ENCODE assay signal across 14 cellular contexts in genomic region chrX:10159069-10159468, GRCh38. TPM values are rescaled to one million over a fixed set of nuclear protein-coding genes. Genes with fewer than 3 reads are reported as not detected.
DNase-seq lines count a peak whose midpoint lies in the region; ATAC-seq and TF ChIP-seq lines count a peak whose summit lies in the region.
"Had no signal": no experiment of that assay in that cellular context is flagged by ENCODE, and none has a peak within 500 bp of the region (broad histone marks: within the 10 kb centered on the region; RNA-seq: fewer than 3 reads in every experiment).

No MANE protein-coding gene starts in this region.

- H3K4me3 Mint-ChIP-seq in GM23338 (peak overlapping the region; percentile 54; the same call in 2 of the 3 replicates), neural progenitor cell (peak overlapping the region; percentile 72)
- H3K4me3 Mint-ChIP-seq: activated CD4-positive, alpha-beta T cell treated with anti-CD3 and anti-CD28 coated beads, Interleukin-2, amount 10 ng/mL, durations not matched to agents 7 days and 5 days; stimulated activated naive CD8-positive, alpha-beta T cell treated with anti-CD3 and anti-CD28 coated beads, Interleukin-15, amount 100 ng/mL, for 72 hours had no signal

- H3K27me3 ChIP-seq in GM23338 (ENCODE audit: insufficient read depth), result peaks cover 8% of the 10 kb centered on the region
- no peaks in the 10 kb centered on the region for H3K27me3 ChIP-seq in neural progenitor cell
- H3K27me3 ChIP-seq: body of pancreas, right atrium auricular region had no signal

- H3K4me2 ChIP-seq in GM23338 (peak overlapping the region; percentile 81), neural progenitor cell (peak overlapping the region; percentile 76)

- H3K4me3 ChIP-seq in GM23338, result peak overlapping the region; percentile 53
- peak overlapping the region; percentile 42 for H3K4me3 ChIP-seq in neural progenitor cell
- H3K4me3 ChIP-seq: body of pancreas had no signal

- intact Hi-C loops in sciatic nerve (cut with DNase I), result no loop called here

- peak; percentile 21 for DNase-seq in GM23338 (ENCODE audit: low spot score)
- DNase-seq in NCI-H748 treated with DMSO at 0.1 percent for 48 hours (lab: John Stamatoyannopoulos, UW), result peak; percentile 17
- no peak for DNase-seq in neural progenitor cell (ENCODE audit: low spot score)
- no peak for DNase-seq in SKM-1 (lab: John Stamatoyannopoulos, UW; ENCODE audit: unreplicated experiment)
- no peak for DNase-seq in Kasumi-1 (lab: John Stamatoyannopoulos, UW)
- DNase-seq in sciatic nerve (ENCODE audit: low spot score), result no peak
- DNase-seq: activated CD4-positive, alpha-beta T cell treated with anti-CD3 and anti-CD28 coated beads, Interleukin-2, amount 10 ng/mL, durations not matched to agents 7 days and 5 days; body of pancreas; MV-4-11; stimulated activated naive CD8-positive, alpha-beta T cell treated with anti-CD3 and anti-CD28 coated beads, Interleukin-15, amount 100 ng/mL, for 72 hours had no signal

- H3K4me1 Mint-ChIP-seq in GM23338, result peaks cover 25% of the 10 kb centered on the region
- H3K4me1 Mint-ChIP-seq in neural progenitor cell, result peaks cover 30% of the 10 kb centered on the region

- H2AFZ ChIP-seq in GM23338 (no peak overlapping the region), neural progenitor cell (replicated peaks) (no peak overlapping the region)

- H3K79me2 ChIP-seq in GM23338 (replicated peaks; ENCODE audit: insufficient read depth) (no peaks in the 10 kb centered on the region), neural progenitor cell (ENCODE audit: low read depth) (no peaks in the 10 kb centered on the region)

- H3K36me3 Mint-ChIP-seq in GM23338 (ENCODE audit: low read depth) (peaks cover 4% of the 10 kb centered on the region; the same call in 2 of the 3 replicates), neural progenitor cell (peaks cover 8% of the 10 kb centered on the region)

- H3K27me3 Mint-ChIP-seq in GM23338 (ENCODE audit: insufficient read depth, low read depth, poor library complexity), result peaks cover 2% of the 10 kb centered on the region
- peaks cover 5% of the 10 kb centered on the region for H3K27me3 Mint-ChIP-seq in neural progenitor cell (ENCODE audit: insufficient read depth, low read depth)

- H3F3A ChIP-seq in GM23338 (replicated peaks; ENCODE audit: low read depth), result no peaks in the 10 kb centered on the region
- peaks cover 13% of the 10 kb centered on the region for H3F3A ChIP-seq in neural progenitor cell (ENCODE audit: low read depth)

- ATAC-seq in GM23338 (no peak), HG03432 (IDR thresholded peaks at IDR 0.05; ENCODE audit: unreplicated experiment) (no peak), sciatic nerve (no peak)
- ATAC-seq: body of pancreas had no signal

- H3K27ac ChIP-seq in GM23338 (ENCODE audit: low read depth) (no peak overlapping the region), cingulate gyrus (ENCODE audit: low read depth, low read length) (peak overlapping the region; percentile 39), neural progenitor cell (no peak overlapping the region)

- no peaks in the 10 kb centered on the region for H3K36me3 ChIP-seq in GM23338 (ENCODE audit: insufficient read depth)
- no peaks in the 10 kb centered on the region for H3K36me3 ChIP-seq in neural progenitor cell
- H3K36me3 ChIP-seq: right atrium auricular region had no signal

- no peak overlapping the region for H3K27ac Mint-ChIP-seq in GM23338
- no peak overlapping the region for H3K27ac Mint-ChIP-seq in neural progenitor cell
- H3K27ac Mint-ChIP-seq: activated CD4-positive, alpha-beta T cell treated with anti-CD3 and anti-CD28 coated beads, Interleukin-2, amount 10 ng/mL, durations not matched to agents 7 days and 5 days; activated T-helper 2 cell treated with anti-CD3 and anti-CD28 coated beads, Interferon-gamma antibody, Interleukin-2, Interleukin-4, amounts not matched to agents 10 μg/mL and 5 μg/mL and 100 μg/mL, durations not matched to agents 14 hours and 24 hours and 36 hours; stimulated activated naive CD8-positive, alpha-beta T cell treated with anti-CD3 and anti-CD28 coated beads, Interleukin-15, amount 100 ng/mL, for 72 hours had no signal

- no peak for TF ChIP-seq CTCF in GM23338 (conservative IDR thresholded peaks at IDR 0.05; ENCODE audit: low read depth in 2 of 2)
- no peak for TF ChIP-seq CTCF in neural progenitor cell (IDR thresholded peaks at IDR 0.05)

- no peaks in the 10 kb centered on the region for H3K9me3 ChIP-seq in neural progenitor cell (ENCODE audit: low read depth)
- H3K9me3 ChIP-seq: body of pancreas, right atrium auricular region had no signal

- H3K9ac ChIP-seq in neural progenitor cell, result no peak overlapping the region

- H3K9me3 Mint-ChIP-seq in GM23338 (no peaks in the 10 kb centered on the region), neural progenitor cell (peaks cover 16% of the 10 kb centered on the region)
- H3K9me3 Mint-ChIP-seq: activated CD4-positive, alpha-beta T cell treated with anti-CD3 and anti-CD28 coated beads, Interleukin-2, amount 10 ng/mL, durations not matched to agents 7 days and 5 days; activated T-helper 2 cell treated with anti-CD3 and anti-CD28 coated beads, Interferon-gamma antibody, Interleukin-2, Interleukin-4, amounts not matched to agents 10 μg/mL and 5 μg/mL and 100 μg/mL, durations not matched to agents 14 hours and 24 hours and 36 hours; stimulated activated naive CD8-positive, alpha-beta T cell treated with anti-CD3 and anti-CD28 coated beads, Interleukin-15, amount 100 ng/mL, for 72 hours had no signal

- H3K9me2 ChIP-seq in GM23338 (ENCODE audit: insufficient read depth), result no peaks in the 10 kb centered on the region

- H4K20me1 ChIP-seq in GM23338 (replicated peaks; ENCODE audit: insufficient read depth) (no peaks in the 10 kb centered on the region), neural progenitor cell (ENCODE audit: low read depth) (no peaks in the 10 kb centered on the region)

- H3K4me1 ChIP-seq in GM23338 (ENCODE audit: insufficient read depth) (peaks cover 10% of the 10 kb centered on the region), neural progenitor cell (peaks cover 15% of the 10 kb centered on the region)

TF ChIP-seq in GM23338, 12 proteins besides CTCF, POLR2A, EP300 and RAD21 (continues in another document):
- TF ChIP-seq REST (IDR thresholded peaks at IDR 0.05; ENCODE audit: unreplicated experiment) (no peak), POLR2AphosphoS5 (IDR thresholded peaks at IDR 0.05; ENCODE audit: low read depth) (no peak), NANOG (IDR thresholded peaks at IDR 0.05; ENCODE audit: borderline replicate concordance) (no peak), ZNF114 (CRISPR knock-in tag; IDR thresholded peaks at IDR 0.05) (no peak), EZH2 (IDR thresholded peaks at IDR 0.05; ENCODE audit: low read depth, unreplicated experiment) (no peak), ETS1 (IDR thresholded peaks at IDR 0.05) (no peak), CREB1 (CRISPR knock-in tag; IDR thresholded peaks at IDR 0.05; ENCODE audit: low read depth) (no peak), ZNF331 (CRISPR knock-in tag; IDR thresholded peaks at IDR 0.05; ENCODE audit: low read depth) (no peak), EZH2phosphoT487 (IDR thresholded peaks at IDR 0.05; ENCODE audit: unreplicated experiment) (no peak)

RNA-seq across cellular contexts. Expression of gene CLCN4, which starts 2.3 kb away (rescaled TPM):
- total RNA-seq in GM23338 (2014; rRNA removed; shearing (Covaris generic)), result 4.9 and 5.0 TPM in 2 replicates
- polyA plus RNA-seq in GM23338 (2016; fragmentation: Nextera tagmentation; extraction: Ambion mirVana), result 0.99 and 1.2 TPM in 2 replicates
- total RNA-seq in neural progenitor cell (ENCODE audit: low replicate concordance), result 6.5 and 6.6 TPM in 2 replicates
- total RNA-seq in sciatic nerve, result 9.1 TPM
- total RNA-seq: activated CD4-positive, alpha-beta T cell treated with anti-CD3 and anti-CD28 coated beads, Interleukin-2, amount 10 ng/mL, durations not matched to agents 7 days and 5 days had no signal

Comparison
In these comparisons a context has a peak if more than half of its experiments do, and no peak if none do; other contexts are left out.
1. DNase-seq: peak in GM23338 (single experiment) and NCI-H748 treated with DMSO at 0.1 percent for 48 hours (single experiment); none in neural progenitor cell (single experiment), SKM-1 (single experiment), Kasumi-1 (0 of 2) and sciatic nerve (single experiment).